Comparison of ENCODE assay signal across 8 cellular contexts in the genomic region with DNA sequence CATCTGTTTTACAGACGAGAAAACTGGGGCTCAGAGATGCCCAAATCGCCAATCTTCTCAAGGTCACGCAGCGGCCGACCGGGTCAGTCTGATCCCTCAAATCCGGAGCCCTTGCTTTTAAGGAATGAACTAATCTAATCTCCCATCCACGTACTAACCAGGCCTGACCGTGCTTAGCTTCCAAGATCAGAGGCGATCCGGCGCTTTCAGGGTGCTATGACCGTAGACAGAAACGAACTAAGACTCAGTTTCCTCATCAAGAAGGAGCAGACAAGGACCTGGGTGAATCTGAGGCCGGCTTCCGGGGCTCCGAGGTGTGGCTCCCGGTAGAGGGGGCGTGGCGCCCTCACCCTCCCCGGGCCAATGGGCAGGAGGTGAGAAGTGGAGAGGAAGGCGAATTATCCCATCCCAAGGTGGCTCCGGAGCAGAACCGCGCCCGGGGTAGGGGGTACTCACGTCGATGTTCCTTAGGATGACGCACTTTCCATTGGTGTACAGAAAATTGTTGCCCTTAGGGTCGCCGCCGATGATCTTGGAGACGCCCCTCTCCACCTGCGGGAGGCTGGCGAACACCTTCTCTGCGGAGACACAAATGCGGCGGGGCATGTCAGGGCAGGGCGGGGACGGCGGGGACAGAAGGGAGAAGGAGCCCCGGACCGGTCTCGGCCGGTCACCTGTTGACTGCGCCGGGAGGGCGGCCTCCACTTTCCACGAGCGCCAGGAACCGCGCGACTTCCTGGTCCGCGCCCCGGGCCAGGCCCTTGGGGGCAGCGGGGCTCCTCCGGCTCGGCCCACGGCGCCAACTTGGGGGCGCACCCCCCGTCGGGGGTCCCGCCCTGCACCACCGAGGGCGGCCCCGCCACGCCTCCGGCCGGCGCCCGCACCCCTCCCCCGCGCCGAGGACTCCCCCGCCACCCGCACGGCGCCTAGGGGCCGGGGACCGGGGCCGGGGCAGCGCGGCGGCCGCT.
DNase-seq lines count a peak whose midpoint lies in the region; ATAC-seq, FAIRE-seq and TF ChIP-seq lines count a peak whose summit lies in the region.

No MANE protein-coding gene starts in this region.

- TF ChIP-seq CTCF in fibroblast of mammary gland (conservative IDR thresholded peaks at IDR 0.05; ENCODE audit: control insufficient read depth, insufficient read depth, low read depth, low read length) = no peak
- TF ChIP-seq CTCF in neutrophil (IDR thresholded peaks at IDR 0.05) = no peak

- peaks cover 55 to 61% of the 10 kb centered on the region in 2 experiments for H3K4me1 ChIP-seq in neutrophil (ENCODE audit: control insufficient read depth in 1 of 2, insufficient read depth in 1 of 2, low read depth in 1 of 2, low read length in 1 of 2)

- no peaks in the 10 kb centered on the region for H3K9me3 ChIP-seq in neutrophil

- no peaks in the 10 kb centered on the region for H3K27me3 ChIP-seq in neutrophil

- H3K4me3 ChIP-seq in fibroblast of mammary gland (ENCODE audit: control insufficient read depth, low read depth, low read length) (peak overlapping the region; percentile 77), neutrophil (ENCODE audit: low read depth in 1 of 2, low read length in 1 of 2) (peak overlapping the region; percentile 78 to 91)

- H3K27ac ChIP-seq in neutrophil = peak overlapping the region; percentile 99

- FAIRE-seq in urothelium cell line (lab: Jason Lieb, UNC) = no peak

- peaks cover 47% of the 10 kb centered on the region for H3K36me3 ChIP-seq in neutrophil

- ATAC-seq in GM18517 (IDR thresholded peaks at IDR 0.05; ENCODE audit: unreplicated experiment) (peak; percentile 45), HG02943 (IDR thresholded peaks at IDR 0.05; ENCODE audit: low read depth, unreplicated experiment) (peak; percentile 35)

- DNase-seq in 8988T = peak; percentile 69
- DNase-seq in NCI-H69 (lab: John Stamatoyannopoulos, UW) = peak; percentile 53
- peak; percentile 64 for DNase-seq in activated T-helper 1 cell treated with Interleukin-2 at 50 U/mL for 16 hours (ENCODE audit: low read depth)
- no peak for DNase-seq in fibroblast of mammary gland (ENCODE audit: low read depth)
- peak; percentile 52 for DNase-seq in urothelium cell line (ENCODE audit: low spot score)
